8 cellular contexts compared by ENCODE assay signal in the genomic region with DNA sequence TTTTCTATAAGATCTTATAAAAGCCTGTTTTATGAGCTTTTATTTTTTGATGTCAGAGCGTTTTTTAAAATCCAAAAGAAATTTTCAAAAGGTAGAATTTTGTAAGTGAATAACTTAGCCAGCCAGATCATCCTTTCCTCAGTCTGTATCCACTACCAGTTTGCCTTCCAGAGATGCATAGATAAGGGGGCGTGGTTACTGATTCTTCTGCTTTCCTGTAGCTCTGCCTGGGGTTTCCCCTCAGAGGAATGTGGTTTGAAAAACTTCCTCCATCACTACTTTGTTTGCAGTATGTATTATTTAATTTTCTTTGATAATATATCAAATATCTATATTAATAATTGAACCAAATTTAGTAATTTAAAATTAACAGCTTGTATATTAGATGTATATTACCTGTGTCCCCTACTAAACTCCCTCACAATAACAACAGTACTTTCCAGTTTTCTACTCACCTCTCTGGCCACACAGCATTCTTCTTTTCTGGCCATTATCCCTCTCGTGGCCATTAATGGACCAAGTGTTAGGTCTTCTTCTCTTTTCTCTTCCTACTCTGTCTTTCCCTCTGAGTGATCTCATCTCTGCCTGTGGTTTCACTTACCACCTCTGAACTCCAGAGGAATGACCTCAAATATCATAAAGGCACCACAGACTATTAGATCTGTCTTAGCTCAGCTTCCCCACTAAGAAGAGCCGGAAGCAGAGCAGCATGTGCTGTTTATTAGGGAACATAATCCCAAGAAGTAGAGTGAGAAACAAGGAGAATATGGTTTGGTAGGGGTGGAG.
A peak's percentile ranks its signal among the peaks of the same experiment; 100 is the strongest.
DNase-seq lines count a peak whose midpoint lies in the region; ATAC-seq and TF ChIP-seq lines count a peak whose summit lies in the region.

No MANE protein-coding gene starts in this region.

- no peak overlapping the region for H3K4me3 Mint-ChIP-seq in progenitor cell of endocrine pancreas (ENCODE audit: low read depth)

- H3K4me3 ChIP-seq in fibroblast of mammary gland (ENCODE audit: control insufficient read depth, low read depth, low read length) = no peak overlapping the region
- H3K4me3 ChIP-seq in PC-9 = no peak overlapping the region

- H2AFZ ChIP-seq in PC-9 = no peak overlapping the region

- BruUV-seq in PC-9 (replicated peaks; lab: Mats Ljungman, UMichigan) = no TSS peak

- no peaks in the 10 kb centered on the region for H3K9me3 ChIP-seq in PC-9 (ENCODE audit: insufficient read depth, low read depth)

- no peaks in the 10 kb centered on the region for H3K36me3 ChIP-seq in PC-9 (ENCODE audit: low read depth)

- CTCF ChIA-PET in PC-9 (lab: Charles Lee) = no interaction called here

- 0 out of 2 replicates have a peak, but pooled peaks cover 3% of the 10 kb centered on the region for H3F3A ChIP-seq in PC-9 (ENCODE audit: insufficient read depth, low read depth)

- H3K27me3 ChIP-seq in PC-9 (ENCODE audit: insufficient read depth, low read depth) = no peaks in the 10 kb centered on the region

- peak; percentile 62 for ATAC-seq in GM21786 (IDR thresholded peaks at IDR 0.05; ENCODE audit: unreplicated experiment)

- H3K27me3 Mint-ChIP-seq in progenitor cell of endocrine pancreas = no peaks in the 10 kb centered on the region

- no peak overlapping the region for H3K27ac Mint-ChIP-seq in progenitor cell of endocrine pancreas

- H3K4me1 Mint-ChIP-seq in progenitor cell of endocrine pancreas (ENCODE audit: low read depth) = peaks cover 10% of the 10 kb centered on the region

- H3K4me2 ChIP-seq in PC-9 = no peak overlapping the region

- no peak for TF ChIP-seq CTCF in fibroblast of mammary gland (conservative IDR thresholded peaks at IDR 0.05; ENCODE audit: control insufficient read depth, insufficient read depth, low read depth, low read length)
- TF ChIP-seq CTCF in PC-9 (conservative IDR thresholded peaks at IDR 0.05) = no peak
- no peak for TF ChIP-seq CTCF in progenitor cell of endocrine pancreas (IDR thresholded peaks at IDR 0.05; ENCODE audit: unreplicated experiment)

- DNase-seq in GDM1 (lab: John Stamatoyannopoulos, UW) (peak; percentile 1), MV-4-11 (lab: John Stamatoyannopoulos, UW) (peak; percentile 47), fibroblast of mammary gland (ENCODE audit: low read depth) (peak; percentile 63), PC-9 (no peak), NCI-H2171 treated with DMSO at 0.1 percent for 48 hours (lab: John Stamatoyannopoulos, UW) (no peak), progenitor cell of endocrine pancreas (ENCODE audit: low spot score, unreplicated experiment) (no peak), NCI-H1048 (lab: John Stamatoyannopoulos, UW) (no peak)

- H3K4me1 ChIP-seq in PC-9 (replicated peaks; ENCODE audit: insufficient read depth) = no peaks in the 10 kb centered on the region

- H3K36me3 Mint-ChIP-seq in progenitor cell of endocrine pancreas (ENCODE audit: insufficient read depth) = no peaks in the 10 kb centered on the region

- H3K27ac ChIP-seq in PC-9 = no peak overlapping the region

- intact Hi-C loops in PC-9 (cut with micrococcal nuclease; ENCODE audit: unreplicated experiment) = no loop called here

- H3K9me3 Mint-ChIP-seq in progenitor cell of endocrine pancreas (ENCODE audit: low read depth) = no peaks in the 10 kb centered on the region

- H3K79me2 ChIP-seq in PC-9 (ENCODE audit: low read depth) = no peaks in the 10 kb centered on the region

- H4K20me1 ChIP-seq in PC-9 (ENCODE audit: insufficient read depth) = 0 out of 2 replicates have a peak, but pooled peaks cover 4% of the 10 kb centered on the region

- POLR2A ChIA-PET in PC-9 (lab: Charles Lee; ENCODE audit: unreplicated experiment) = no interaction called here

- H3K9me2 ChIP-seq in PC-9 (ENCODE audit: insufficient read depth) = no peaks in the 10 kb centered on the region

Comparison
In these comparisons a context has a peak if more than half of its experiments do, and no peak if none do; other contexts are left out.
1. DNase-seq: peak in GDM1 (single experiment), MV-4-11 (single experiment) and fibroblast of mammary gland (single experiment); none in PC-9 (0 of 2), NCI-H2171 treated with DMSO at 0.1 percent for 48 hours (single experiment), progenitor cell of endocrine pancreas (single experiment) and NCI-H1048 (single experiment).